8 cellular contexts compared by ENCODE assay signal in genomic region chr17:42287305-42288077, GRCh38. TPM values are rescaled to one million over a fixed set of nuclear protein-coding genes. Genes with fewer than 3 reads are reported as not detected.
A peak's percentile ranks its signal among the peaks of the same experiment; 100 is the strongest.
DNase-seq lines count a peak whose midpoint lies in the region; ATAC-seq, FAIRE-seq and TF ChIP-seq lines count a peak whose summit lies in the region.

No MANE protein-coding gene starts in this region.

- intact Hi-C loops in left lung (cut with DNase I): no loop called here

- peak overlapping the region; percentile 49 for H3K4me3 ChIP-seq in AG04450 (ENCODE audit: low read depth, low read length)
- H3K4me3 ChIP-seq in bronchial epithelial cell (ENCODE audit: low read depth, low read length): peak overlapping the region; percentile 30
- peak overlapping the region; percentile 65 to 79 for H3K4me3 ChIP-seq in left lung

- FAIRE-seq in bronchial epithelial cell (lab: Jason Lieb, UNC): no peak

- H3K27me3 ChIP-seq in AG04450 (ENCODE audit: control insufficient read depth, insufficient read depth, low read length) (no peaks in the 10 kb centered on the region), bronchial epithelial cell (ENCODE audit: control insufficient read depth, insufficient read depth, low read length) (no peaks in the 10 kb centered on the region), left lung (no peaks in the 10 kb centered on the region)

- peaks cover 6% of the 10 kb centered on the region; the same call in 1 of the 2 replicates for H3K9me3 ChIP-seq in AG04450 (ENCODE audit: control insufficient read depth, insufficient read depth, low read length)
- H3K9me3 ChIP-seq in left lung: no peaks in the 10 kb centered on the region

- CTCF ChIA-PET in AG04450 (lab: Charles Lee): no interaction called here

- ATAC-seq in GM21447 (IDR thresholded peaks at IDR 0.05; ENCODE audit: unreplicated experiment) (peak; percentile 20), left lung (peak; percentile 55), GM18870 (IDR thresholded peaks at IDR 0.05; ENCODE audit: unreplicated experiment) (no peak), GM21526 (IDR thresholded peaks at IDR 0.05; ENCODE audit: low FRiP score, unreplicated experiment) (no peak)

- POLR2A ChIA-PET in AG04450 (lab: Yijun Ruan, JAX): interaction anchor here (1.3 kb wide), 1 partner anchor 24 kb away, joined by 3 read pairs; no protein-coding TSS in a partner anchor

- peaks cover 16 to 71% of the 10 kb centered on the region in 2 donors for H3K4me1 ChIP-seq in left lung

- H3K36me3 ChIP-seq in bronchial epithelial cell (ENCODE audit: control insufficient read depth, insufficient read depth, low read length) (no peaks in the 10 kb centered on the region), left lung (peaks cover 0 to 14% of the 10 kb centered on the region in 2 donors)

- DNase-seq in AG04450 (ENCODE audit: low read depth, low spot score) (no peak), T-helper 2 cell (peak in 4 of 5 experiments; percentile 22 to 81 (median 34)), bronchial epithelial cell (ENCODE audit: low read depth) (no peak), left lung (peak in 1 of 2 donors; percentile 63)
- peak; percentile 48 to 54 for DNase-seq in stimulated activated CD4-positive, alpha-beta T cell treated with anti-CD3 and anti-CD28 coated beads, Interleukin-4, amount 100 ng/mL, for 4 hours

- TF ChIP-seq CTCF in AG04450 (IDR thresholded peaks at IDR 0.05; ENCODE audit: low read depth, low read length) (no peak), bronchial epithelial cell (IDR thresholded peaks at IDR 0.05; ENCODE audit: insufficient read depth, low read length, severe bottlenecking) (no peak), left lung (IDR thresholded peaks at IDR 0.05) (no peak)

- no peak overlapping the region for H3K27ac ChIP-seq in AG04450 (ENCODE audit: low read depth, low read length)
- peak overlapping the region; percentile 90 to 95 for H3K27ac ChIP-seq in left lung

RNA-seq across cellular contexts. Expression of gene STAT5A, which starts 0.8 kb away (rescaled TPM):
- polyA plus RNA-seq in AG04450 (2011; rRNA removed): 3.9 and 5.3 TPM in 2 replicates
- polyA minus RNA-seq in AG04450 (2011; rRNA and poly(A)+ RNA removed): 4.6 and 7.9 TPM in 2 replicates
- 1.3 TPM in 2 replicates for total RNA-seq in bronchial epithelial cell
- total RNA-seq in left lung: 10 to 100 TPM; 29.3 to 47.4 TPM

RNA-seq across cellular contexts. Expression of gene STAT5B, which starts 11.3 kb away (rescaled TPM):
- 31.5 and 34.0 TPM in 2 replicates for polyA plus RNA-seq in AG04450 (2011; rRNA removed)
- polyA minus RNA-seq in AG04450 (2011; rRNA and poly(A)+ RNA removed): 45.2 and 49.3 TPM in 2 replicates
- total RNA-seq in bronchial epithelial cell: 11.6 and 12.2 TPM in 2 replicates
- 10 to 100 TPM; 41.5 to 70.9 TPM for total RNA-seq in left lung

Comparison
In these comparisons a context has a peak if more than half of its experiments do, and no peak if none do; other contexts are left out.
1. DNase-seq: peak in T-helper 2 cell (4 of 5) and stimulated activated CD4-positive, alpha-beta T cell treated with anti-CD3 and anti-CD28 coated beads, Interleukin-4, amount 100 ng/mL, for 4 hours (2 of 2); none in AG04450 (single experiment) and bronchial epithelial cell (single experiment).
2. ATAC-seq: peak in GM21447 (single experiment) and left lung (single experiment); none in GM18870 (single experiment) and GM21526 (single experiment).
3. RNA of gene STAT5A, which starts 0.8 kb away (total RNA-seq): 29.3 to 47.4 TPM in left lung; 1.3 TPM in bronchial epithelial cell; every median in the first group is over 10 times any median in the second.
4. Peak in every context shown above with its lines, with median percentiles within 50 percentile points of each other: H3K4me3 ChIP-seq.